Comparison of ENCODE assay signal across 15 cellular contexts in the genomic region with DNA sequence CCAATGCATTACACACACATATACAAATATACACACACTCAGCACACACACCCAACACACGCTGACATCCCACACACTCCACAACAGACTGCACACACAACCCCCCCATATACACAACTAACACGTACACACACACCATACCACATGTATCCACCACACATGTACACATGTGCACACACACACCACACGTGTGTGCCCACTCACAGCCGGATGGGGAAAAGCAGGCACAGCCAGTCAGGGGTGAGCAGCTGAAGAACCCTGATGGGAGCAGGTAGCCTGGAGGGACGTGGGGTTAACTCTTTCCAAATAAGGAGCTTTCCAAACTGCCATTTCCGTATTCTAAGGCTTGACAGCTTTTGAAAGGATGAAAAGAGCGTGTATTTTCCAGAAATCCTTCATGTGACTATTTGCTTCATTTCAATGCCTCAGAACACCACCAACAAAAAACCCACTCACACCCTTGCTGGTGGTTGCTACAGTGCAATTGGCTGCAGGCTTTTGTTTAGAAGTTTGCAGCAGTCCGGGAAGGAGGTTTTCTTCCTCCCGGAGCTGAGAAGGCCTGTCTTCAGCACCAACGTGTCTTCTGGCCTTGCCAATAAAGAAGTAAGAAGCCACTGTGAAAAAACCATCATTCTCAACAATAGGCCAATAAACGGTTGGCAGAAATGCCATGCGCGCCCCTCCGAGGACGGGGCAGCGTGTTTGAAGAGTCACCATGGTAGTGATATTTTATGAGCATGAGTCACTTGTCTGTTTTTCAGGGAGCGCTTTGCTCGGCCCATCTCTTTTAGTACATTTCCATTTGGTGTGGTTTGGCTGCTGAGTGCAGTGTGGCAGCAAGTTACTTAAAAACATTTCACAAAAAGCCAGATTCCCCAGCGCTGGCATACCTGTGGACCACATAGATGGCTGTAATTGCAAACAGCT.
DNase-seq lines count a peak whose midpoint lies in the region; ATAC-seq and TF ChIP-seq lines count a peak whose summit lies in the region.
"Had no signal": no experiment of that assay in that cellular context is flagged by ENCODE, and none has a peak within 500 bp of the region (broad histone marks: within the 10 kb centered on the region; RNA-seq: fewer than 3 reads in every experiment).

No MANE protein-coding gene starts in this region.

- no TSS peak for BruUV-seq in PC-9 (replicated peaks; lab: Mats Ljungman, UMichigan)

- no peaks in the 10 kb centered on the region for H4K20me1 ChIP-seq in PC-9 (ENCODE audit: insufficient read depth)

- no peaks in the 10 kb centered on the region for H3K79me2 ChIP-seq in PC-9 (ENCODE audit: low read depth)

- POLR2A ChIA-PET in PC-9 (lab: Charles Lee; ENCODE audit: unreplicated experiment): no interaction called here

- CTCF ChIA-PET in PC-9 (lab: Charles Lee): no interaction called here

- H3K27ac ChIP-seq in PC-9: no peak overlapping the region
- H3K27ac ChIP-seq: VCaP had no signal

- no peak overlapping the region for H3K4me2 ChIP-seq in PC-9

- H3K4me3 ChIP-seq in PC-9: no peak overlapping the region
- H3K4me3 ChIP-seq: esophagus squamous epithelium, GM12878 had no signal

- no peaks in the 10 kb centered on the region for H3F3A ChIP-seq in PC-9 (ENCODE audit: insufficient read depth, low read depth)

- H2AFZ ChIP-seq in PC-9: no peak overlapping the region

- H3K9me3 ChIP-seq in PC-9 (ENCODE audit: insufficient read depth, low read depth): no peaks in the 10 kb centered on the region
- H3K9me3 ChIP-seq: esophagus squamous epithelium had no signal

- H3K4me1 ChIP-seq in PC-9 (replicated peaks; ENCODE audit: insufficient read depth): no peaks in the 10 kb centered on the region
- H3K4me1 ChIP-seq: esophagus squamous epithelium had no signal

- H3K36me3 ChIP-seq in PC-9 (ENCODE audit: low read depth): no peaks in the 10 kb centered on the region
- H3K36me3 ChIP-seq: esophagus squamous epithelium had no signal

- intact Hi-C loops in sciatic nerve (cut with DNase I): no loop called here
- intact Hi-C loops in PC-9 (cut with micrococcal nuclease; ENCODE audit: unreplicated experiment): no loop called here

- H3K27me3 ChIP-seq in PC-9 (ENCODE audit: insufficient read depth, low read depth): no peaks in the 10 kb centered on the region
- H3K27me3 ChIP-seq: esophagus squamous epithelium had no signal

- ATAC-seq in sciatic nerve: peak; percentile 24
- no peak for ATAC-seq in HG03280 (IDR thresholded peaks at IDR 0.05; ENCODE audit: unreplicated experiment)
- ATAC-seq in GM21515 (IDR thresholded peaks at IDR 0.05; ENCODE audit: unreplicated experiment): no peak
- ATAC-seq: GM12878 had no signal

- peak; percentile 76 for DNase-seq in ELR (ENCODE audit: low read depth)
- DNase-seq in NOMO-1 treated with dmso at 0.1 percent for 144 hours (lab: John Stamatoyannopoulos, UW; ENCODE audit: unreplicated experiment): peak; percentile 10
- DNase-seq in dedifferentiated amniotic fluid mesenchymal stem cell (ENCODE audit: extremely low spot score): peak; percentile 84
- DNase-seq in sciatic nerve (ENCODE audit: low spot score): no peak
- DNase-seq in COLO829 (ENCODE audit: low spot score): no peak
- DNase-seq in PC-9: no peak
- DNase-seq: activated T-cell treated with anti-CD3 and anti-CD28 coated beads, Interleukin-2, amount 50 U/mL, for 48 hours; esophagus squamous epithelium; kidney glomerular epithelial cell; NCI-H1694; stimulated activated CD4-positive, alpha-beta T cell treated with anti-CD3 and anti-CD28 coated beads, Interleukin-4, amount 100 ng/mL, for 4 hours had no signal

- H3K9me2 ChIP-seq in PC-9 (ENCODE audit: insufficient read depth): no peaks in the 10 kb centered on the region

- TF ChIP-seq CTCF in PC-9 (conservative IDR thresholded peaks at IDR 0.05): no peak

Comparison
In these comparisons a context has a peak if more than half of its experiments do, and no peak if none do; other contexts are left out.
1. DNase-seq: peak in ELR (single experiment), NOMO-1 treated with dmso at 0.1 percent for 144 hours (single experiment) and dedifferentiated amniotic fluid mesenchymal stem cell (single experiment); none in sciatic nerve (single experiment), COLO829 (single experiment) and PC-9 (0 of 2).